ENCODE assay signal across 13 cellular contexts in the genomic region with DNA sequence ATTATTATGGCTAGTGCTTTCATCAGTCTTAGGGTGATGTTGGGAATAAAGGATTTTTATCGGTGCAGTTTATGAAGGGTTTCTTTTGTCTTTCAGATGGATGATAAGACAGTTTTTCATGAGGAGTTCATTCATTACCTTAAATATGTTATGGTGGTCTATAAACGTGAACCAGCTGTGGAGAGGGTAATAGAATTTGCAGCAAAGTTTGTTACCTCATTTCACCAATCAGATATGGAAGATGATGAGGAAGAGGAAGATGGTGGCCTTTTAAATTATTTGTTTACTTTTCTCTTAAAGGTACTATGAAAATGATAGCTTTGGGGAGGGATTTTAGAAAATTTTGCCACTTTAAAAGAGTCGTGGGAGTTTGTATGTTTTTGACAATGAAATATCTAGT. TPM values are rescaled to one million over a fixed set of nuclear protein-coding genes. Genes with fewer than 3 reads are reported as not detected.
DNase-seq lines count a peak whose midpoint lies in the region; ATAC-seq, FAIRE-seq and TF ChIP-seq lines count a peak whose summit lies in the region.
"Had no signal": no experiment of that assay in that cellular context is flagged by ENCODE, and none has a peak within 500 bp of the region (broad histone marks: within the 10 kb centered on the region; RNA-seq: fewer than 3 reads in every experiment).

No MANE protein-coding gene starts in this region.

- H2AFZ ChIP-seq in ACC112 (ENCODE audit: low read length, unreplicated experiment) = peak overlapping the region; percentile 40

- TF ChIP-seq CTCF in fibroblast of the aortic adventitia (IDR thresholded peaks at IDR 0.05; ENCODE audit: insufficient read depth, low read length) (no peak), gastrocnemius medialis (IDR thresholded peaks at IDR 0.05 in 4 of 5, conservative IDR thresholded peaks at IDR 0.05 in 1 of 5) (no peak)

- DNase-seq in GM19239 (ENCODE audit: insufficient read length, low spot score) (no peak), fibroblast of the aortic adventitia (ENCODE audit: low read depth) (no peak), HUDEP-2 (lab: John Stamatoyannopoulos, UW; ENCODE audit: unreplicated experiment in 76 of 76) (no peak), UCSD-AML1 (lab: John Stamatoyannopoulos, UW; ENCODE audit: unreplicated experiment) (no peak), gastrocnemius medialis (no peak), NCI-H510A treated with DMSO at 0.1 percent for 48 hours (lab: John Stamatoyannopoulos, UW) (no peak)
- no peak for DNase-seq in T-helper 2 cell treated with Interferon-gamma antibody and Interleukin-4, amounts not matched to agents 5 μg/mL and 100 μg/mL, for 36 hours (ENCODE audit: low spot score)
- DNase-seq: NCI-H2107, posterior cingulate gyrus had no signal

- H3K4me1 ChIP-seq in ACC112 (ENCODE audit: control insufficient read depth, insufficient read depth, low read length, unreplicated experiment) (peaks cover 20% of the 10 kb centered on the region), gastrocnemius medialis (peaks cover 33 to 37% of the 10 kb centered on the region in 2 donors)

- no peaks in the 10 kb centered on the region for H3K36me3 ChIP-seq in ACC112 (ENCODE audit: insufficient read depth, low read length)
- H3K36me3 ChIP-seq in gastrocnemius medialis = no peaks in the 10 kb centered on the region
- H3K36me3 ChIP-seq: esophagus muscularis mucosa had no signal

- no peak for ATAC-seq in gastrocnemius medialis

- peaks cover 65% of the 10 kb centered on the region for H3K36me3 Mint-ChIP-seq in T-helper 2 cell treated with Interferon-gamma antibody and Interleukin-4, amounts not matched to agents 5 μg/mL and 100 μg/mL, for 36 hours (ENCODE audit: low read depth)

- no peaks in the 10 kb centered on the region for H3K9me3 ChIP-seq in gastrocnemius medialis
- H3K9me3 ChIP-seq: esophagus muscularis mucosa had no signal

- peak overlapping the region; percentile 93 for H3K4me3 Mint-ChIP-seq in T-helper 2 cell treated with Interferon-gamma antibody and Interleukin-4, amounts not matched to agents 5 μg/mL and 100 μg/mL, for 36 hours

- peaks cover 96% of the 10 kb centered on the region for H3K79me2 ChIP-seq in ACC112 (ENCODE audit: control insufficient read depth, insufficient read depth, low read length, unreplicated experiment)

- H3K4me3 ChIP-seq in ACC112 (ENCODE audit: low read depth, low read length) (peak overlapping the region; percentile 83), fibroblast of the aortic adventitia (ENCODE audit: low read depth, low read length) (peak overlapping the region; percentile 83), gastrocnemius medialis (no peak overlapping the region)

- H3K27me3 ChIP-seq in ACC112 (ENCODE audit: insufficient read depth, low read length) = no peaks in the 10 kb centered on the region
- H3K27me3 ChIP-seq in gastrocnemius medialis = no peaks in the 10 kb centered on the region
- H3K27me3 ChIP-seq: esophagus muscularis mucosa had no signal

- no peaks in the 10 kb centered on the region for H3K9me3 Mint-ChIP-seq in T-helper 2 cell treated with Interferon-gamma antibody and Interleukin-4, amounts not matched to agents 5 μg/mL and 100 μg/mL, for 36 hours

- in situ Hi-C loops in gastrocnemius medialis (cut with MboI; ENCODE audit: low sequenced_read_pairs in 4 of 4) = loop anchor here (10.0 to 25.0 kb wide), 4 partner anchors 200 to 783 kb away; a partner anchor contains a TSS

- FAIRE-seq in GM19239 (lab: Jason Lieb, UNC) = peak; percentile 66
- FAIRE-seq: H54 had no signal

- H3K27me3 Mint-ChIP-seq in T-helper 2 cell treated with Interferon-gamma antibody and Interleukin-4, amounts not matched to agents 5 μg/mL and 100 μg/mL, for 36 hours (ENCODE audit: low read depth) = no peaks in the 10 kb centered on the region

- H3K27ac Mint-ChIP-seq in T-helper 2 cell treated with Interferon-gamma antibody and Interleukin-4, amounts not matched to agents 5 μg/mL and 100 μg/mL, for 36 hours = peak overlapping the region; percentile 98

- peak overlapping the region; percentile 25; the same call in 1 of the 2 replicates for H3K27ac ChIP-seq in ACC112 (ENCODE audit: low read depth, low read length)
- H3K27ac ChIP-seq in gastrocnemius medialis = no peak overlapping the region
- H3K27ac ChIP-seq: esophagus muscularis mucosa had no signal

- H3K4me1 Mint-ChIP-seq in T-helper 2 cell treated with Interferon-gamma antibody and Interleukin-4, amounts not matched to agents 5 μg/mL and 100 μg/mL, for 36 hours (ENCODE audit: low read depth) = peaks cover 46% of the 10 kb centered on the region

- intact Hi-C loops in gastrocnemius medialis (cut with DNase I; ENCODE audit: low total_unique reads) = no loop called here

- TF ChIP-seq POLR2A in gastrocnemius medialis (IDR thresholded peaks at IDR 0.05) = no peak

RNA-seq across cellular contexts. Expression of a gene that starts 1.3 kb away (rescaled TPM):
- 2.0 and 60.1 TPM in 2 replicates for total RNA-seq in fibroblast of the aortic adventitia (ENCODE audit: low replicate concordance)
- under 1 TPM in 3 of 4 donors, not detected in 1; 0.25 to 0.49 (median 0.33) TPM for total RNA-seq in gastrocnemius medialis

RNA-seq across cellular contexts. Expression of a gene that starts 1.6 kb away (rescaled TPM):
- 27.1 and 27.2 TPM in 2 replicates for total RNA-seq in fibroblast of the aortic adventitia (ENCODE audit: low replicate concordance)
- total RNA-seq in gastrocnemius medialis = 10 to 100 TPM in 2 of 4 donors, 1 to 10 TPM in 2; 5.8 to 12.3 (median 8.2) TPM

RNA-seq across cellular contexts. Expression of a gene that starts 30.7 kb away (rescaled TPM):
- not detected in 2 replicates for total RNA-seq in fibroblast of the aortic adventitia (ENCODE audit: low replicate concordance)
- total RNA-seq in gastrocnemius medialis = under 1 TPM in 3 of 4 donors, not detected in 1; 0.11 to 0.53 (median 0.49) TPM
- total RNA-seq: activated CD8-positive, alpha-beta memory T cell treated with anti-CD3 and anti-CD28 coated beads for 36 hours; esophagus muscularis mucosa had no signal

Comparison
In these comparisons a context has a peak if more than half of its experiments do, and no peak if none do; other contexts are left out.
1. H3K4me3 ChIP-seq: peak in ACC112 (single experiment) and fibroblast of the aortic adventitia (single experiment); none in gastrocnemius medialis (0 of 4).